In genomic region chr17:35808962-35809854, GRCh38 we compare ENCODE assay signal across 8 cellular contexts. TPM values are rescaled to one million over a fixed set of nuclear protein-coding genes. Genes with fewer than 3 reads are reported as not detected.
DNase-seq lines count a peak whose midpoint lies in the region; ATAC-seq and TF ChIP-seq lines count a peak whose summit lies in the region.

Gene TAF15 (plus strand): TSS chr17:35809484. CDS start chr17:35809570, 86 bp downstream.

- DNase-seq in GM19240 (ENCODE audit: insufficient read length, low spot score) (peak; percentile 79), NCI-H524 treated with DMSO at 0.1 percent for 48 hours (lab: John Stamatoyannopoulos, UW) (peak; percentile 80), colonic mucosa (peak; percentile 97), left colon (peak; percentile 95 to 98)
- DNase-seq in activated CD4-positive, alpha-beta T cell treated with anti-CD3 and anti-CD28 coated beads for 48 hours = peak; percentile 97
- peak; percentile 97 for DNase-seq in stimulated activated CD4-positive, alpha-beta T cell treated with anti-CD3 and anti-CD28 coated beads, Interleukin-1b, Interleukin-23, amount 100 ng/mL, for 48 hours

- H4K20me1 ChIP-seq in BLaER1 = peaks cover 47% of the 10 kb centered on the region

- intact Hi-C loops in colonic mucosa (cut with DNase I) = no loop called here
- intact Hi-C loops in left colon (cut with DNase I, micrococcal nuclease) = loop anchor here in 1 of 2 donors (5.0 kb wide), 1 partner anchor 47 kb away; the partner anchor contains the start of gene C17orf50

- H3K27ac ChIP-seq in BLaER1 (peak within 1 kb of the TSS; percentile 98), colonic mucosa (peak within 1 kb of the TSS; percentile 84)

- H3K36me3 ChIP-seq in BLaER1 = peaks cover 16% of the 10 kb centered on the region; the same call in 1 of the 2 replicates
- H3K36me3 ChIP-seq in colonic mucosa = no peaks in the 10 kb centered on the region

- H3K9me3 ChIP-seq in BLaER1 (no peaks in the 10 kb centered on the region), colonic mucosa (no peaks in the 10 kb centered on the region)

- peak within 1 kb of the TSS; percentile 95 for H3K9ac ChIP-seq in BLaER1
- H3K9ac ChIP-seq in colonic mucosa (ENCODE audit: low read depth in 2 of 2, low read length in 2 of 2) = peak within 1 kb of the TSS; percentile 86 to 92

- H3K4me2 ChIP-seq in BLaER1 = peak within 1 kb of the TSS; percentile 99

- H3K4me3 ChIP-seq in BLaER1 = peak within 1 kb of the TSS; percentile 82
- peak within 1 kb of the TSS; percentile 82 for H3K4me3 ChIP-seq in colonic mucosa

- H3K27me3 ChIP-seq in BLaER1 (no peaks in the 10 kb centered on the region), colonic mucosa (no peaks in the 10 kb centered on the region)

- H3K4me1 ChIP-seq in BLaER1 (peaks cover 54% of the 10 kb centered on the region), colonic mucosa (peaks cover 14% of the 10 kb centered on the region)

- ATAC-seq in HG03460 (IDR thresholded peaks at IDR 0.05; ENCODE audit: unreplicated experiment) (peak; percentile 87), left colon (peak; percentile 90)

- TF ChIP-seq CTCF in colonic mucosa (IDR thresholded peaks at IDR 0.05) = peak; percentile 58

RNA-seq across cellular contexts. Expression of gene TAF15, which starts in this region (rescaled TPM):
- total RNA-seq in colonic mucosa = 100 to 1,000 TPM; 132 to 218 TPM
- total RNA-seq in left colon = 100 to 1,000 TPM; 112 to 143 TPM

Comparison
In these comparisons a context has a peak if more than half of its experiments do, and no peak if none do; other contexts are left out.
1. Peak in every context shown above with its lines: DNase-seq, ATAC-seq, H3K4me3 ChIP-seq and H3K27ac ChIP-seq.